ENCODE assay signal across 16 cellular contexts in the genomic region with DNA sequence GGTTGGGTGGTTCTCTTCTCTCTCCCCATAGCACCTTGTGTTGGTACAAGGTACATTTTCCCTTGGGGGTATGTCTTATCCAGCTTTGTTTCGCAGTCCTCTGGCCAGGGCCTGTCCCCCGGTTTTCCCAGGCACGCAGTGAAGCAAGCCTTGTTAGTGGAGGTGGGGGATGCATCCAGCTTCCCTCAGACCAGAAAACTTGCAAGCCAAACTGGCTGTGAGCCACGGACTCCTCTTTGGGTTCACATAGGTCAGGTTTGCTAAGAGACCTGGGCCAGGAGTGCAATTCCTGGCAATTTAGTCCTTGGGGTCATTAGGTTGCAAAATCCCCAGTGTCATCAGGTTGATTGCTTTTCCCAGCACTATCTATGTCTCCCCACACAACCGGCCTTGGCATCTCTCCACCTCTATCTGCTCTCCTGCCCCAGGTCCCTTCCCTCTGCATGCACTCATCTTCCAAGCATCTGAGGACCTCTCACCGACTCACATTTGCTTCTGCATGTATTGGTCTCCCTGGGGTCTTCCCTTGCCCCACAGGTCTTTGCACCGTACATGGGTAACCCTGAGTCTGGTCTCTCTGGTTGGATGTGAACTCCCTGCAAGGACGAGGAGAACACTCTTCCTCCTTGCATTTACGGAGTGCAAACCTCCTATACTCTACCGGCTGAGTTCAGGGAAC. TPM values are rescaled to one million over a fixed set of nuclear protein-coding genes. Genes with fewer than 3 reads are reported as not detected.
DNase-seq lines count a peak whose midpoint lies in the region; ATAC-seq, FAIRE-seq and TF ChIP-seq lines count a peak whose summit lies in the region.
"Had no signal": no experiment of that assay in that cellular context is flagged by ENCODE, and none has a peak within 500 bp of the region (broad histone marks: within the 10 kb centered on the region; RNA-seq: fewer than 3 reads in every experiment).

No MANE protein-coding gene starts in this region.

- intact Hi-C loops in HCT116 (cut with micrococcal nuclease): loop anchor here (2.0 to 10.0 kb wide), 3 partner anchors 58 to 424 kb away; no protein-coding TSS in a partner anchor

- dilution Hi-C loops in keratinocyte (cut with MboI; ENCODE audit: extremely low pct_ligation_motif_present, low sequenced_read_pairs): no loop called here

- no peaks in the 10 kb centered on the region for H3K9me3 ChIP-seq in HCT116 (ENCODE audit: control insufficient read depth in 1 of 2, insufficient read depth in 1 of 2, low read depth in 1 of 2, low read length in 2 of 2)
- H3K9me3 ChIP-seq in keratinocyte (ENCODE audit: control insufficient read depth, low read depth, low read length): no peaks in the 10 kb centered on the region
- H3K9me3 ChIP-seq: neutrophil had no signal

- H3K4me1 ChIP-seq in HCT116 (ENCODE audit: control insufficient read depth in 1 of 2, insufficient read depth in 2 of 2, low read length in 2 of 2): peaks cover 0 to 13% of the 10 kb centered on the region in 2 experiments; a peak in 3 of 4 replicates
- H3K4me1 ChIP-seq in keratinocyte (ENCODE audit: control insufficient read depth, extremely low read depth, insufficient read depth, low read length): peaks cover 54% of the 10 kb centered on the region

- DNase-seq in HCT116 (ENCODE audit: low read depth, low spot score) (no peak), amniotic epithelial cell (ENCODE audit: low read depth) (peak; percentile 67), keratinocyte (ENCODE audit: low read depth, low spot score) (no peak), kidney tubule cell (ENCODE audit: low spot score) (no peak), anterior cingulate cortex (lab: John Stamatoyannopoulos, UW) (no peak)
- DNase-seq: activated gamma-delta T cell, NCI-H1436 treated with DMSO at 0.1 percent for 48 hours, NCI-H524 treated with DMSO at 0.1 percent for 48 hours had no signal

- no peak for FAIRE-seq in keratinocyte (lab: Jason Lieb, UNC)

- H3K36me3 ChIP-seq in HCT116 (ENCODE audit: control insufficient read depth in 1 of 2, insufficient read depth in 2 of 2, low read length in 2 of 2) (no peaks in the 10 kb centered on the region), keratinocyte (ENCODE audit: control insufficient read depth in 2 of 2, extremely low read depth in 1 of 2, insufficient read depth in 2 of 2, low read length in 2 of 2) (no peaks in the 10 kb centered on the region)
- H3K36me3 ChIP-seq: cardiac muscle cell, neutrophil had no signal

- RAD21 ChIA-PET in HCT116 (lab: Charles Lee; ENCODE audit: low non-redundant PET in 1 of 2, low total read pairs in 2 of 2, uncharacterized antibody in 2 of 2, unreplicated experiment in 2 of 2): no interaction called here

- H3K9me1 ChIP-seq in keratinocyte (ENCODE audit: control insufficient read depth, extremely low read depth, insufficient read depth, low read length): peaks cover 4% of the 10 kb centered on the region

- no peak for TF ChIP-seq RAD21 in HCT116 (IDR thresholded peaks at IDR 0.05; ENCODE audit: low read depth)

- H3K9me2 ChIP-seq in HCT116 (ENCODE audit: insufficient read depth): no peaks in the 10 kb centered on the region

- no peak overlapping the region for H3K27ac ChIP-seq in HCT116 (ENCODE audit: low read depth, low read length)
- H3K27ac ChIP-seq in keratinocyte (ENCODE audit: control insufficient read depth, insufficient read depth, low read length): peak overlapping the region; percentile 100
- peak overlapping the region in 18 of 21 experiments; percentile 18 to 91 (median 78) for H3K27ac ChIP-seq in skin epidermis
- H3K27ac ChIP-seq: cardiac muscle cell, neutrophil had no signal

- H3K9ac ChIP-seq in HCT116 (ENCODE audit: low read length): no peak overlapping the region
- peak overlapping the region; percentile 22 for H3K9ac ChIP-seq in keratinocyte (ENCODE audit: control insufficient read depth, extremely low read depth, insufficient read depth, low read length)

- H3K27me3 ChIP-seq in HCT116 (ENCODE audit: insufficient read depth, low read length) (no peaks in the 10 kb centered on the region), keratinocyte (ENCODE audit: control insufficient read depth, extremely low read depth, insufficient read depth, low read length) (no peaks in the 10 kb centered on the region)
- H3K27me3 ChIP-seq: cardiac muscle cell, neutrophil had no signal

- H2AFZ ChIP-seq in HCT116 (ENCODE audit: low read depth, low read length, poor library complexity, severe bottlenecking) (peak overlapping the region; percentile 58), keratinocyte (ENCODE audit: control insufficient read depth, low read length) (no peak overlapping the region)

- no TSS peak for BruUV-seq in HCT116 (replicated peaks; lab: Mats Ljungman, UMichigan)

- H4K20me1 ChIP-seq in HCT116 (ENCODE audit: insufficient read depth) (no peaks in the 10 kb centered on the region), keratinocyte (ENCODE audit: control insufficient read depth, extremely low read depth, insufficient read depth, low read length) (no peaks in the 10 kb centered on the region)

- H3K79me2 ChIP-seq in HCT116 (ENCODE audit: insufficient read depth, low read length) (no peaks in the 10 kb centered on the region), keratinocyte (ENCODE audit: control insufficient read depth, insufficient read depth, low read length) (no peaks in the 10 kb centered on the region)

- no peak overlapping the region for H3K4me2 ChIP-seq in HCT116 (ENCODE audit: low read length)
- H3K4me2 ChIP-seq in keratinocyte (ENCODE audit: control insufficient read depth, extremely low read depth, insufficient read depth, low read depth, low read length): peak overlapping the region; percentile 37

- ATAC-seq in HCT116 (no peak), HG02885 (IDR thresholded peaks at IDR 0.05; ENCODE audit: poor library complexity, unreplicated experiment) (no peak)

- TF ChIP-seq POLR2A in HCT116 (IDR thresholded peaks at IDR 0.05; ENCODE audit: borderline replicate concordance, extremely low read depth, insufficient read depth, insufficient read length): no peak

- POLR2A ChIA-PET in HCT116 (lab: Charles Lee): interaction anchor here (1.1 kb wide), 1 partner anchor 107 kb away, joined by 3 read pairs; the partner anchor contains the start of gene LEO1

- H3K4me3 ChIP-seq in HCT116 (replicated peaks in 1 of 2; ENCODE audit: low read depth in 1 of 2, low read length in 2 of 2) (no peak overlapping the region), keratinocyte (ENCODE audit: control insufficient read depth in 2 of 3, extremely low read depth in 1 of 3, insufficient read depth in 2 of 3, low read depth in 1 of 3, low read length in 3 of 3) (peak overlapping the region in 2 of 3 experiments; percentile 2 to 9), skin epidermis (no peak overlapping the region)
- H3K4me3 ChIP-seq: cardiac muscle cell, lung had no signal

- TF ChIP-seq CTCF in HCT116 (IDR thresholded peaks at IDR 0.05 in 2 of 3, conservative IDR thresholded peaks at IDR 0.05 in 1 of 3; ENCODE audit: borderline replicate concordance in 1 of 3, insufficient read depth in 1 of 3, low read depth in 2 of 3, low read length in 2 of 3) (no peak), keratinocyte (optimal IDR thresholded peaks at IDR 0.05 in 1 of 3, IDR thresholded peaks at IDR 0.05 in 1 of 3, conservative IDR thresholded peaks at IDR 0.05 in 1 of 3; ENCODE audit: extremely low read depth in 1 of 3, insufficient read depth in 2 of 3, low read length in 3 of 3) (no peak)

- CTCF ChIA-PET in HCT116 (lab: Charles Lee): interaction anchor here (0.7 to 1.8 kb wide), 17 partner anchors 9 to 428 kb away, joined by 3 to 10 read pairs (median 4); partner anchors contain the start of gene LEO1

TF ChIP-seq in HCT116, 20 proteins besides CTCF, POLR2A, EP300 and RAD21 (continues in another document):
- TF ChIP-seq ZBTB33 (IDR thresholded peaks at IDR 0.05; ENCODE audit: extremely low read depth, insufficient replicate concordance, low read length) (no peak), CBX3 (IDR thresholded peaks at IDR 0.05; ENCODE audit: low read depth) (no peak)

RNA-seq across cellular contexts. Expression of gene BCL2L10, which starts 34.2 kb away (rescaled TPM):
- total RNA-seq in HCT116 (2021; ENCODE audit: unreplicated experiment): not detected
- not detected in 2 replicates for polyA plus RNA-seq in HCT116 (2012)
- 0.39 to 0.72 TPM (median 0.64 TPM) in 3 replicates for polyA plus RNA-seq in keratinocyte
- 0.57 TPM for polyA plus RNA-seq in keratinocyte (2011; ENCODE audit: low read depth)
- polyA plus RNA-seq in keratinocyte (2011; cell fraction: cytosol; rRNA removed): 0.79 and 0.90 TPM in 2 replicates
- polyA plus RNA-seq in keratinocyte (2011; cell fraction: nucleus; rRNA removed): 0.51 and 0.93 TPM in 2 replicates
- 0.38 and 0.44 TPM in 2 replicates for polyA plus RNA-seq in keratinocyte (2012; ENCODE audit: low replicate concordance)
- 0.23 TPM in 1 of 3 replicates, not detected in the others for polyA minus RNA-seq in keratinocyte
- not detected for polyA minus RNA-seq in keratinocyte (2011; cell fraction: cytosol; rRNA and poly(A)+ RNA removed)
- polyA minus RNA-seq in keratinocyte (2011; cell fraction: nucleus; rRNA and poly(A)+ RNA removed): not detected in 2 replicates
- total RNA-seq: activated CD4-positive, alpha-beta memory T cell treated with anti-CD3 and anti-CD28 coated beads for 36 hours; endothelial cell of umbilical vein had no signal
- polyA plus RNA-seq: cardiac muscle cell, immature natural killer cell had no signal

RNA-seq across cellular contexts. Expression of gene MAPK6, which starts 59.3 kb away (rescaled TPM):
- 57.4 TPM for total RNA-seq in HCT116 (2021; ENCODE audit: unreplicated experiment)
- polyA plus RNA-seq in HCT116 (2012): 17.6 and 19.9 TPM in 2 replicates
- 48.5 to 103 TPM (median 83.7 TPM) in 3 replicates for polyA plus RNA-seq in keratinocyte
- polyA plus RNA-seq in keratinocyte (2011; ENCODE audit: low read depth): 62.6 TPM
- polyA plus RNA-seq in keratinocyte (2011; cell fraction: cytosol; rRNA removed): 45.1 and 95.3 TPM in 2 replicates
- 60.9 and 65.9 TPM in 2 replicates for polyA plus RNA-seq in keratinocyte (2011; cell fraction: nucleus; rRNA removed)
- 51.7 and 70.9 TPM in 2 replicates for polyA plus RNA-seq in keratinocyte (2012; ENCODE audit: low replicate concordance)
- 37.4 to 119 TPM (median 85.6 TPM) in 3 replicates for polyA minus RNA-seq in keratinocyte
- polyA minus RNA-seq in keratinocyte (2011; cell fraction: cytosol; rRNA and poly(A)+ RNA removed): 57.6 TPM
- 50.3 and 105 TPM in 2 replicates for polyA minus RNA-seq in keratinocyte (2011; cell fraction: nucleus; rRNA and poly(A)+ RNA removed)

Comparison
In these comparisons a context has a peak if more than half of its experiments do, and no peak if none do; other contexts are left out.
1. H3K4me3 ChIP-seq: peak in keratinocyte (2 of 3); none in HCT116 (0 of 2) and skin epidermis (0 of 7).